In genomic region chr1:59718064-59718988, GRCh38 we compare ENCODE assay signal across 9 cellular contexts.
A peak's percentile ranks its signal among the peaks of the same experiment; 100 is the strongest.
DNase-seq lines count a peak whose midpoint lies in the region; ATAC-seq and TF ChIP-seq lines count a peak whose summit lies in the region.
"Had no signal": no experiment of that assay in that cellular context is flagged by ENCODE, and none has a peak within 500 bp of the region (broad histone marks: within the 10 kb centered on the region; RNA-seq: fewer than 3 reads in every experiment).

No MANE protein-coding gene starts in this region.

- H3K4me3 ChIP-seq in SK-N-SH (ENCODE audit: low read depth in 2 of 2, low read length in 1 of 2) = no peak overlapping the region
- no peak overlapping the region for H3K4me3 ChIP-seq in upper lobe of right lung
- H3K4me3 ChIP-seq: BLaER1 had no signal

- no peaks in the 10 kb centered on the region for H4K20me1 ChIP-seq in SK-N-SH (ENCODE audit: insufficient read depth)
- H4K20me1 ChIP-seq: BLaER1 had no signal

- H3K79me2 ChIP-seq in SK-N-SH (ENCODE audit: insufficient read depth) = no peaks in the 10 kb centered on the region; the same call in 1 of the 2 replicates

- no peak overlapping the region for H3K27ac Mint-ChIP-seq in activated naive CD8-positive, alpha-beta T cell treated with anti-CD3 and anti-CD28 coated beads, Interleukin-2, amount 50 U/mL, for 24 hours
- no peak overlapping the region for H3K27ac Mint-ChIP-seq in activated naive CD8-positive, alpha-beta T cell treated with anti-CD3 and anti-CD28 coated beads for 36 hours

- 66% methylated on average over 7 of the region's 7 CpGs for WGBS in SK-N-SH (ENCODE audit: low lambda C conversion rate)

- intact Hi-C loops in left cardiac atrium (cut with DNase I) (no loop called here), upper lobe of right lung (cut with DNase I) (no loop called here)

- H3K27ac ChIP-seq in SK-N-SH (ENCODE audit: low read depth in 2 of 2, low read length in 1 of 2) (no peak overlapping the region), upper lobe of right lung (peak overlapping the region; percentile 34)
- H3K27ac ChIP-seq: BLaER1 had no signal

- H3K9me3 Mint-ChIP-seq in activated naive CD8-positive, alpha-beta T cell treated with anti-CD3 and anti-CD28 coated beads, Interleukin-2, amount 50 U/mL, for 24 hours = no peaks in the 10 kb centered on the region
- H3K9me3 Mint-ChIP-seq in activated naive CD8-positive, alpha-beta T cell treated with anti-CD3 and anti-CD28 coated beads for 36 hours = no peaks in the 10 kb centered on the region

- no peak for TF ChIP-seq EP300 in SK-N-SH (IDR thresholded peaks at IDR 0.05; ENCODE audit: borderline replicate concordance in 1 of 2, low read depth in 1 of 2, low read length in 1 of 2)

- H3K4me1 ChIP-seq in SK-N-SH (ENCODE audit: control insufficient read depth in 1 of 2, insufficient read depth in 2 of 2, low read depth in 1 of 2, low read length in 1 of 2) = peaks cover 0 to 10% of the 10 kb centered on the region in 2 experiments; a peak in 2 of 4 replicates
- peaks cover 4% of the 10 kb centered on the region for H3K4me1 ChIP-seq in upper lobe of right lung
- H3K4me1 ChIP-seq: BLaER1 had no signal

- peak; percentile 64 for TF ChIP-seq RAD21 in SK-N-SH (IDR thresholded peaks at IDR 0.05; ENCODE audit: low read length)

- no peaks in the 10 kb centered on the region for H3K27me3 Mint-ChIP-seq in activated naive CD8-positive, alpha-beta T cell treated with anti-CD3 and anti-CD28 coated beads, Interleukin-2, amount 50 U/mL, for 24 hours
- no peaks in the 10 kb centered on the region for H3K27me3 Mint-ChIP-seq in activated naive CD8-positive, alpha-beta T cell treated with anti-CD3 and anti-CD28 coated beads for 36 hours

- no peaks in the 10 kb centered on the region for H3K9me2 ChIP-seq in SK-N-SH

- H3K36me3 Mint-ChIP-seq in activated naive CD8-positive, alpha-beta T cell treated with anti-CD3 and anti-CD28 coated beads, Interleukin-2, amount 50 U/mL, for 24 hours (ENCODE audit: low read depth) = no peaks in the 10 kb centered on the region
- H3K36me3 Mint-ChIP-seq in activated naive CD8-positive, alpha-beta T cell treated with anti-CD3 and anti-CD28 coated beads for 36 hours = no peaks in the 10 kb centered on the region

- H3K9me3 ChIP-seq in SK-N-SH (no peaks in the 10 kb centered on the region), upper lobe of right lung (no peaks in the 10 kb centered on the region)
- H3K9me3 ChIP-seq: BLaER1 had no signal

- H3K4me3 Mint-ChIP-seq in activated naive CD8-positive, alpha-beta T cell treated with anti-CD3 and anti-CD28 coated beads, Interleukin-2, amount 50 U/mL, for 24 hours = no peak overlapping the region
- H3K4me3 Mint-ChIP-seq in activated naive CD8-positive, alpha-beta T cell treated with anti-CD3 and anti-CD28 coated beads for 36 hours = no peak overlapping the region

- H3F3A ChIP-seq in SK-N-SH (replicated peaks; ENCODE audit: insufficient read depth) = no peaks in the 10 kb centered on the region

- H2AFZ ChIP-seq in SK-N-SH (ENCODE audit: low read depth) = no peak overlapping the region

- H3K27me3 ChIP-seq in SK-N-SH (ENCODE audit: insufficient read depth) = no peaks in the 10 kb centered on the region
- no peaks in the 10 kb centered on the region for H3K27me3 ChIP-seq in upper lobe of right lung
- H3K27me3 ChIP-seq: BLaER1 had no signal

- TF ChIP-seq CTCF in SK-N-SH (IDR thresholded peaks at IDR 0.05) = peak; percentile 72
- peak; percentile 42 for TF ChIP-seq CTCF in upper lobe of right lung (IDR thresholded peaks at IDR 0.05)

- CTCF ChIA-PET in SK-N-SH (lab: Yijun Ruan, JAX) = interaction anchor here (0.6 to 4.5 kb wide), 13 partner anchors 12 to 1172 kb away, joined by 3 to 31 read pairs (median 3); partner anchors contain the start of genes JUN and OMA1

- ATAC-seq in activated naive CD8-positive, alpha-beta T cell treated with anti-CD3 and anti-CD28 coated beads, Interleukin-2, amount 50 U/mL, for 24 hours = peak; percentile 28
- ATAC-seq in left cardiac atrium = peak; percentile 75 to 80
- ATAC-seq in upper lobe of right lung = peak; percentile 75
- no peak for ATAC-seq in HG02678 (IDR thresholded peaks at IDR 0.05; ENCODE audit: unreplicated experiment)

- no peak overlapping the region for H3K9ac ChIP-seq in SK-N-SH
- H3K9ac ChIP-seq: BLaER1 had no signal

- no peak for DNase-seq in activated naive CD8-positive, alpha-beta T cell treated with anti-CD3 and anti-CD28 coated beads, Interleukin-2, amount 50 U/mL, for 24 hours
- no peak for DNase-seq in activated naive CD8-positive, alpha-beta T cell treated with anti-CD3 and anti-CD28 coated beads for 36 hours
- no peak for DNase-seq in SK-N-SH
- peak; percentile 26 for DNase-seq in left cardiac atrium
- no peak for DNase-seq in upper lobe of right lung
- DNase-seq in kidney tubule cell (ENCODE audit: low spot score) = no peak
- DNase-seq in COLO668 (lab: John Stamatoyannopoulos, UW; ENCODE audit: unreplicated experiment) = no peak

- no peaks in the 10 kb centered on the region for H3K36me3 ChIP-seq in SK-N-SH (replicated peaks in 1 of 2; ENCODE audit: control insufficient read depth in 1 of 2, insufficient read depth in 2 of 2, low read length in 1 of 2)
- no peaks in the 10 kb centered on the region for H3K36me3 ChIP-seq in upper lobe of right lung
- H3K36me3 ChIP-seq: BLaER1 had no signal

- no peak overlapping the region for H3K4me2 ChIP-seq in SK-N-SH
- H3K4me2 ChIP-seq: BLaER1 had no signal

- H3K4me1 Mint-ChIP-seq in activated naive CD8-positive, alpha-beta T cell treated with anti-CD3 and anti-CD28 coated beads, Interleukin-2, amount 50 U/mL, for 24 hours = no peaks in the 10 kb centered on the region
- no peaks in the 10 kb centered on the region for H3K4me1 Mint-ChIP-seq in activated naive CD8-positive, alpha-beta T cell treated with anti-CD3 and anti-CD28 coated beads for 36 hours

- POLR2A ChIA-PET in SK-N-SH (lab: Yijun Ruan, JAX) = no interaction called here

TF ChIP-seq in SK-N-SH, 30 proteins besides CTCF, POLR2A, EP300 and RAD21:
- no peak for TF ChIP-seq RXRA (IDR thresholded peaks at IDR 0.05; ENCODE audit: borderline replicate concordance, low read depth)
- peak; percentile 49 for TF ChIP-seq SMC3 (IDR thresholded peaks at IDR 0.05; ENCODE audit: low read depth, low read length)
